In the genomic region with DNA sequence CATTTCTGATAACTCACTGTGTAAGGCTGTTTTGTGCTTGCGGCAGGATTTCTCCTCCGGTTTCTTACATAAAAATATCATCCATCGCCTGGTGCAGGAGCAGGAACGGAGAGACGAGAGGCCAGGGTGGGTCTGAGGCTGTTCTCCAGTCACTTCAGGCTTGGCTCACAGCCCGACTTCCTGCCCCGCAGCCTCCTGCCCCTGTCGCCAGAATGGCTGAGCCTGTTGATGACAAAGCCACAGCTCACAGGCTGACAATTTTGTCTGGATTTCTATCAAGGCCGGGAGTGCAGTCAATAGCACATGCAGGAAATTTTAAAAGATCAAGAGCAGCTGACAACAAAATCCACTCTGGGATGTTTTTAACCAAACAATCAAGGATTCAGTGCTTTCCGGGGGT, we compare ENCODE assay signal across 12 cellular contexts.
DNase-seq lines count a peak whose midpoint lies in the region; TF ChIP-seq lines count a peak whose summit lies in the region.
"Had no signal": no experiment of that assay in that cellular context is flagged by ENCODE, and none has a peak within 500 bp of the region (broad histone marks: within the 10 kb centered on the region; RNA-seq: fewer than 3 reads in every experiment).

No MANE protein-coding gene starts in this region.

- no peaks in the 10 kb centered on the region for H3K36me3 Mint-ChIP-seq in activated T-cell treated with anti-CD3 and anti-CD28 coated beads, Interleukin-2, amount 50 U/mL, for 24 hours (ENCODE audit: low read depth)
- H3K36me3 Mint-ChIP-seq in activated T-helper 2 cell treated with anti-CD3 and anti-CD28 coated beads, Interferon-gamma antibody, Interleukin-2, Interleukin-4, amounts not matched to agents 10 μg/mL and 5 μg/mL and 100 μg/mL, durations not matched to agents 14 hours and 24 hours and 36 hours (ENCODE audit: low read depth): no peaks in the 10 kb centered on the region
- H3K36me3 Mint-ChIP-seq: naive B cell had no signal

- H3K27ac Mint-ChIP-seq in activated T-cell treated with anti-CD3 and anti-CD28 coated beads, Interleukin-2, amount 50 U/mL, for 24 hours: no peak overlapping the region
- no peak overlapping the region for H3K27ac Mint-ChIP-seq in activated T-helper 2 cell treated with anti-CD3 and anti-CD28 coated beads, Interferon-gamma antibody, Interleukin-2, Interleukin-4, amounts not matched to agents 10 μg/mL and 5 μg/mL and 100 μg/mL, durations not matched to agents 14 hours and 24 hours and 36 hours

- H3K4me1 Mint-ChIP-seq in activated T-cell treated with anti-CD3 and anti-CD28 coated beads, Interleukin-2, amount 50 U/mL, for 24 hours (ENCODE audit: low read depth): no peaks in the 10 kb centered on the region
- peaks cover 1% of the 10 kb centered on the region for H3K4me1 Mint-ChIP-seq in activated T-helper 2 cell treated with anti-CD3 and anti-CD28 coated beads, Interferon-gamma antibody, Interleukin-2, Interleukin-4, amounts not matched to agents 10 μg/mL and 5 μg/mL and 100 μg/mL, durations not matched to agents 14 hours and 24 hours and 36 hours (ENCODE audit: low read depth)
- H3K4me1 Mint-ChIP-seq: naive B cell had no signal

- H3K4me3 Mint-ChIP-seq in activated T-cell treated with anti-CD3 and anti-CD28 coated beads, Interleukin-2, amount 50 U/mL, for 24 hours: no peak overlapping the region
- H3K4me3 Mint-ChIP-seq in activated T-helper 2 cell treated with anti-CD3 and anti-CD28 coated beads, Interferon-gamma antibody, Interleukin-2, Interleukin-4, amounts not matched to agents 10 μg/mL and 5 μg/mL and 100 μg/mL, durations not matched to agents 14 hours and 24 hours and 36 hours (ENCODE audit: low read depth): no peak overlapping the region
- H3K4me3 Mint-ChIP-seq: naive B cell had no signal

- H3K27me3 Mint-ChIP-seq in activated T-cell treated with anti-CD3 and anti-CD28 coated beads, Interleukin-2, amount 50 U/mL, for 24 hours: no peaks in the 10 kb centered on the region
- peaks cover 3% of the 10 kb centered on the region for H3K27me3 Mint-ChIP-seq in activated T-helper 2 cell treated with anti-CD3 and anti-CD28 coated beads, Interferon-gamma antibody, Interleukin-2, Interleukin-4, amounts not matched to agents 10 μg/mL and 5 μg/mL and 100 μg/mL, durations not matched to agents 14 hours and 24 hours and 36 hours (ENCODE audit: low read depth)

- WGBS in adrenal gland, 4 donors: 43 to 64% (median 53%) methylated on average over 10 of the region's 10 CpGs
- 30 to 43% (median 35%) methylated on average over 10 of the region's 10 CpGs for WGBS in stomach, 5 donors

- intact Hi-C loops in adrenal gland (cut with DNase I) (no loop called here), stomach (cut with DNase I; ENCODE audit: low total_unique reads) (no loop called here)
- intact Hi-C loops in activated T-helper 2 cell treated with anti-CD3 and anti-CD28 coated beads, Interferon-gamma antibody, Interleukin-2, Interleukin-4, amounts not matched to agents 10 μg/mL and 5 μg/mL and 100 μg/mL, durations not matched to agents 14 hours and 24 hours and 36 hours (cut with micrococcal nuclease): no loop called here

- DNase-seq in H4 (ENCODE audit: low spot score): peak; percentile 31
- DNase-seq in adrenal gland: peak in 4 of 7 donors; percentile 26 to 66 (median 39)
- DNase-seq in islet precursor cell: peak; percentile 55
- DNase-seq in stomach: no peak
- no peak for DNase-seq in activated T-cell treated with anti-CD3 and anti-CD28 coated beads, Interleukin-2, amount 50 U/mL, for 24 hours
- DNase-seq in mucosa of gallbladder (ENCODE audit: low spot score): no peak
- DNase-seq in activated T-helper 2 cell treated with anti-CD3 and anti-CD28 coated beads, Interferon-gamma antibody, Interleukin-2, Interleukin-4, amounts not matched to agents 10 μg/mL and 5 μg/mL and 100 μg/mL, durations not matched to agents 14 hours and 24 hours and 36 hours (ENCODE audit: low spot score): no peak
- DNase-seq: dorsolateral prefrontal cortex; MV-4-11; naive B cell; stimulated activated naive CD4-positive, alpha-beta T cell treated with Interleukin-2 at 50 U/mL for 16 hours; WERI-Rb-1 had no signal

- H3K27me3 ChIP-seq in adrenal gland: no peaks in the 10 kb centered on the region
- no peaks in the 10 kb centered on the region for H3K27me3 ChIP-seq in stomach

- no peak overlapping the region for H3K27ac ChIP-seq in adrenal gland
- H3K27ac ChIP-seq in stomach: peak overlapping the region in 3 of 5 donors; percentile 26 to 36 (median 28)
- H3K27ac ChIP-seq: WERI-Rb-1 had no signal

- no peak for TF ChIP-seq CTCF in adrenal gland (IDR thresholded peaks at IDR 0.05)
- no peak for TF ChIP-seq CTCF in stomach (IDR thresholded peaks at IDR 0.05)

- H3K9me3 ChIP-seq in adrenal gland (replicated peaks in 1 of 3): no peaks in the 10 kb centered on the region
- no peaks in the 10 kb centered on the region for H3K9me3 ChIP-seq in stomach

- H3K36me3 ChIP-seq in adrenal gland (replicated peaks in 1 of 2): no peaks in the 10 kb centered on the region
- H3K36me3 ChIP-seq in stomach: no peaks in the 10 kb centered on the region
- H3K36me3 ChIP-seq: WERI-Rb-1 had no signal

- H3K4me1 ChIP-seq in adrenal gland (replicated peaks in 1 of 2) (no peaks in the 10 kb centered on the region), stomach (peaks cover 0 to 12% (median 0%) of the 10 kb centered on the region in 4 donors)

- no peaks in the 10 kb centered on the region for H3K9me3 Mint-ChIP-seq in activated T-cell treated with anti-CD3 and anti-CD28 coated beads, Interleukin-2, amount 50 U/mL, for 24 hours
- H3K9me3 Mint-ChIP-seq in activated T-helper 2 cell treated with anti-CD3 and anti-CD28 coated beads, Interferon-gamma antibody, Interleukin-2, Interleukin-4, amounts not matched to agents 10 μg/mL and 5 μg/mL and 100 μg/mL, durations not matched to agents 14 hours and 24 hours and 36 hours: no peaks in the 10 kb centered on the region

- TF ChIP-seq POLR2A in adrenal gland (IDR thresholded peaks at IDR 0.05): no peak
- TF ChIP-seq POLR2A in stomach (IDR thresholded peaks at IDR 0.05): no peak

- H3K4me3 ChIP-seq in adrenal gland (no peak overlapping the region), stomach (no peak overlapping the region)
- H3K4me3 ChIP-seq: dorsolateral prefrontal cortex had no signal

- TF ChIP-seq EP300 in stomach (IDR thresholded peaks at IDR 0.05): no peak

Comparison
In these comparisons a context has a peak if more than half of its experiments do, and no peak if none do; other contexts are left out.
1. DNase-seq: peak in H4 (single experiment), adrenal gland (4 of 7) and islet precursor cell (single experiment); none in stomach (single experiment), activated T-cell treated with anti-CD3 and anti-CD28 coated beads, Interleukin-2, amount 50 U/mL, for 24 hours (single experiment), mucosa of gallbladder (single experiment) and activated T-helper 2 cell treated with anti-CD3 and anti-CD28 coated beads, Interferon-gamma antibody, Interleukin-2, Interleukin-4, amounts not matched to agents 10 μg/mL and 5 μg/mL and 100 μg/mL, durations not matched to agents 14 hours and 24 hours and 36 hours (single experiment).
2. H3K27ac ChIP-seq: peak in stomach (3 of 5); none in adrenal gland (0 of 5).